11 cellular contexts compared by ENCODE assay signal in genomic region chr13:99331881-99332293, GRCh38. TPM values are rescaled to one million over a fixed set of nuclear protein-coding genes. Genes with fewer than 3 reads are reported as not detected.
A peak's percentile ranks its signal among the peaks of the same experiment; 100 is the strongest.
DNase-seq lines count a peak whose midpoint lies in the region; ATAC-seq and TF ChIP-seq lines count a peak whose summit lies in the region.
"Had no signal": no experiment of that assay in that cellular context is flagged by ENCODE, and none has a peak within 500 bp of the region (broad histone marks: within the 10 kb centered on the region; RNA-seq: fewer than 3 reads in every experiment).

No MANE protein-coding gene starts in this region.

- DNase-seq in SJSA1 (ENCODE audit: low read depth in 1 of 2, low spot score in 2 of 2) (peak; percentile 80 to 89), DMS79 (lab: John Stamatoyannopoulos, UW) (no peak), NCI-H510A (lab: John Stamatoyannopoulos, UW) (no peak), DMS153 treated with DMSO at 0.1 percent for 48 hours (lab: John Stamatoyannopoulos, UW; ENCODE audit: unreplicated experiment) (no peak)
- DNase-seq: activated CD4-positive, alpha-beta T cell treated with anti-CD3 and anti-CD28 coated beads for 48 hours; NCI-H446 treated with DMSO at 0.1 percent for 48 hours had no signal

- H3K4me2 ChIP-seq in BLaER1 treated with 17β-estradiol and CSF1 and Interleukin-3, amounts not matched to agents 10 nM and 100 nM: peak overlapping the region in 8 of 11 experiments; percentile 29 to 58 (median 40); a peak in 15 of 22 replicates

- H3K9ac ChIP-seq in BLaER1 treated with 17β-estradiol and CSF1 and Interleukin-3, amounts not matched to agents 10 nM and 100 nM: no peak overlapping the region

- H4K20me1 ChIP-seq in BLaER1 treated with 17β-estradiol and CSF1 and Interleukin-3, amounts not matched to agents 10 nM and 100 nM: no peaks in the 10 kb centered on the region; a peak in 1 of 22 replicates

- H3K9me3 ChIP-seq in BLaER1 treated with 17β-estradiol and CSF1 and Interleukin-3, amounts not matched to agents 10 nM and 100 nM (replicated peaks in 1 of 11): peaks cover 0 to 5% (median 0%) of the 10 kb centered on the region in 11 experiments; a peak in 2 of 22 replicates
- no peaks in the 10 kb centered on the region for H3K9me3 ChIP-seq in SJSA1 (replicated peaks)

- no peaks in the 10 kb centered on the region for H3K27me3 ChIP-seq in BLaER1 treated with 17β-estradiol and CSF1 and Interleukin-3, amounts not matched to agents 10 nM and 100 nM
- H3K27me3 ChIP-seq in SJSA1 (replicated peaks): no peaks in the 10 kb centered on the region

- peak overlapping the region in 4 of 11 experiments; percentile 35 to 84 (median 50); a peak in 7 of 22 replicates for H3K27ac ChIP-seq in BLaER1 treated with 17β-estradiol and CSF1 and Interleukin-3, amounts not matched to agents 10 nM and 100 nM
- peak overlapping the region; percentile 19 for H3K27ac ChIP-seq in SJSA1

- ATAC-seq in GM19372 (IDR thresholded peaks at IDR 0.05; ENCODE audit: low read depth, unreplicated experiment) (peak; percentile 74), HG03025 (IDR thresholded peaks at IDR 0.05; ENCODE audit: low FRiP score, unreplicated experiment) (peak; percentile 86), SK-N-SH treated with all-trans-retinoic acid at 6 μM for 48 hours (no peak)
- ATAC-seq: HCT116 had no signal

- peaks cover 28 to 61% (median 52%) of the 10 kb centered on the region in 10 experiments for H3K4me1 ChIP-seq in BLaER1 treated with 17β-estradiol and CSF1 and Interleukin-3, amounts not matched to agents 10 nM and 100 nM
- H3K4me1 ChIP-seq in SJSA1 (replicated peaks): peaks cover 45% of the 10 kb centered on the region

- no peak overlapping the region for H3K4me3 ChIP-seq in BLaER1 treated with 17β-estradiol and CSF1 and Interleukin-3, amounts not matched to agents 10 nM and 100 nM
- no peak overlapping the region for H3K4me3 ChIP-seq in SJSA1

- H3K36me3 ChIP-seq in BLaER1 treated with 17β-estradiol and CSF1 and Interleukin-3, amounts not matched to agents 10 nM and 100 nM: peaks cover 31 to 74% (median 55%) of the 10 kb centered on the region in 11 experiments
- peaks cover 14% of the 10 kb centered on the region for H3K36me3 ChIP-seq in SJSA1

TF ChIP-seq in SK-N-SH treated with all-trans-retinoic acid at 6 μM for 48 hours, 23 proteins besides CTCF, POLR2A, EP300 and RAD21:
- TF ChIP-seq PPARA (CRISPR knock-in tag; IDR thresholded peaks at IDR 0.05; ENCODE audit: borderline replicate concordance) (no peak), ZFP3 (CRISPR knock-in tag; IDR thresholded peaks at IDR 0.05) (no peak), ZNF565 (CRISPR knock-in tag; conservative IDR thresholded peaks at IDR 0.05; ENCODE audit: low read depth) (no peak), RARB (CRISPR knock-in tag; IDR thresholded peaks at IDR 0.05) (no peak), ESRRG (CRISPR knock-in tag; IDR thresholded peaks at IDR 0.05) (no peak), GLIS3 (CRISPR knock-in tag; IDR thresholded peaks at IDR 0.05) (no peak), ARNTL (CRISPR knock-in tag; IDR thresholded peaks at IDR 0.05; ENCODE audit: borderline replicate concordance, low read depth) (no peak), TSHZ2 (CRISPR knock-in tag; IDR thresholded peaks at IDR 0.05) (no peak), ISL1 (CRISPR knock-in tag; IDR thresholded peaks at IDR 0.05) (no peak), PATZ1 (CRISPR knock-in tag; IDR thresholded peaks at IDR 0.05; ENCODE audit: borderline replicate concordance) (no peak), OSR1 (CRISPR knock-in tag; IDR thresholded peaks at IDR 0.05) (no peak), SNAI2 (CRISPR knock-in tag; IDR thresholded peaks at IDR 0.05) (no peak), ZC3H10 (CRISPR knock-in tag; IDR thresholded peaks at IDR 0.05) (no peak), CSDC2 (CRISPR knock-in tag; IDR thresholded peaks at IDR 0.05) (no peak)

RNA-seq across cellular contexts. Expression of gene GPR183, which starts 24.7 kb away (rescaled TPM):
- total RNA-seq in SJSA1 (2014; rRNA removed; shearing (Covaris generic)): 49.6 and 49.7 TPM in 2 replicates

Comparison
In these comparisons a context has a peak if more than half of its experiments do, and no peak if none do; other contexts are left out.
1. DNase-seq: peak in SJSA1 (2 of 2); none in DMS79 (single experiment), NCI-H510A (single experiment) and DMS153 treated with DMSO at 0.1 percent for 48 hours (single experiment).